9 cellular contexts compared by ENCODE assay signal in the genomic region with DNA sequence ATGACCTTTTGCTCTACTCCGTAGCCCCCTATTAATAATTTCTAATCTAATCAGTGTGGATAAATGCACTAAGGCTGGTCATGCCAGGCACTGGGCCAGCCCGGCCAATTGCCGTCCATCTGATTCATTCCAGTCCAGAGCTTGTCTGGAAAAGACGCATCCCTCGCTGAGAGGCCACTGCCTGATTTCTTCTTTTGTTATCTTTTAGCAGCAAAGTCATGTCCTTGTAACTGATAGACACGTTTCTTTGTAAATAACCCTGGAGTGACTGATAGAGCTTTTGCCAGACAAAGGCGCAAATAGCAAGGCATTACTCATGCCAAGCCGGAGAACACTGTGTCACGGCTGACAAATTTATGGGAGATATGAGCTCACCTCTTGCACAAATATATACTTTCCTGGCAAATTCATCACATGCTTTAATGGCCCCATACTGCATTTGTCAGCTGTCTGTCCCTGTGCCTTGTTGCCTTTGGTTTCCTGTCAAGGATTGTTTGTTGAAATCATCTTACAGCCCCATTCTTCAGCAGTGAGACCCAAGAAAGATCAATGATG.
DNase-seq lines count a peak whose midpoint lies in the region; ATAC-seq and TF ChIP-seq lines count a peak whose summit lies in the region.
"Had no signal": no experiment of that assay in that cellular context is flagged by ENCODE, and none has a peak within 500 bp of the region (broad histone marks: within the 10 kb centered on the region; RNA-seq: fewer than 3 reads in every experiment).

No MANE protein-coding gene starts in this region.

- peak overlapping the region; percentile 53 for H3K4me2 ChIP-seq in SK-N-SH

- H3K9me2 ChIP-seq in SK-N-SH, result no peaks in the 10 kb centered on the region

- peak overlapping the region in 1 of 2 experiments; percentile 6; a peak in 2 of 4 replicates for H3K4me3 ChIP-seq in SK-N-SH (ENCODE audit: low read depth in 2 of 2, low read length in 1 of 2)

- peak overlapping the region; percentile 45; the same call in 1 of the 2 replicates for H2AFZ ChIP-seq in SK-N-SH (ENCODE audit: low read depth)

- CTCF ChIA-PET in SK-N-SH (lab: Yijun Ruan, JAX), result interaction anchor here (0.9 to 2.2 kb wide), 7 partner anchors 82 to 1133 kb away, joined by 3 to 29 read pairs (median 5); no protein-coding TSS in a partner anchor

- peaks cover 13 to 19% of the 10 kb centered on the region in 2 experiments for H3K4me1 ChIP-seq in SK-N-SH (ENCODE audit: control insufficient read depth in 1 of 2, insufficient read depth in 2 of 2, low read depth in 1 of 2, low read length in 1 of 2)

- peak overlapping the region; percentile 79 to 98 for H3K27ac ChIP-seq in SK-N-SH (ENCODE audit: low read depth in 2 of 2, low read length in 1 of 2)

- peak overlapping the region; percentile 14; the same call in 1 of the 2 replicates for H3K9ac ChIP-seq in SK-N-SH

- H3K27me3 ChIP-seq in SK-N-SH (ENCODE audit: insufficient read depth), result no peaks in the 10 kb centered on the region

- peaks cover 37% of the 10 kb centered on the region for H3F3A ChIP-seq in SK-N-SH (replicated peaks; ENCODE audit: insufficient read depth)

- H3K36me3 ChIP-seq in SK-N-SH (replicated peaks in 1 of 2; ENCODE audit: control insufficient read depth in 1 of 2, insufficient read depth in 2 of 2, low read length in 1 of 2), result no peaks in the 10 kb centered on the region

- TF ChIP-seq EP300 in SK-N-SH (IDR thresholded peaks at IDR 0.05; ENCODE audit: borderline replicate concordance in 1 of 2, low read depth in 1 of 2, low read length in 1 of 2), result peak; percentile 55 to 99

- no peaks in the 10 kb centered on the region for H3K9me3 ChIP-seq in SK-N-SH

- no peaks in the 10 kb centered on the region for H4K20me1 ChIP-seq in SK-N-SH (ENCODE audit: insufficient read depth)

- DNase-seq in HCEC 1CT (peak; percentile 80), SK-N-SH (peak; percentile 69), glomerular endothelial cell (ENCODE audit: extremely low read depth, low read depth, low spot score) (peak; percentile 75), pulmonary artery endothelial cell (ENCODE audit: low read depth, low spot score) (peak; percentile 82), GM20000 (ENCODE audit: low spot score) (no peak)
- DNase-seq: activated T-cell treated with anti-CD3 and anti-CD28 coated beads, Interleukin-2, amount 50 U/mL, for 24 hours had no signal

- ATAC-seq in HG03354 (IDR thresholded peaks at IDR 0.05; ENCODE audit: poor library complexity, severe bottlenecking, unreplicated experiment), result no peak
- no peak for ATAC-seq in GM21360 (IDR thresholded peaks at IDR 0.05; ENCODE audit: unreplicated experiment)
- no peak for ATAC-seq in HG02884 (IDR thresholded peaks at IDR 0.05; ENCODE audit: unreplicated experiment)

- POLR2A ChIA-PET in SK-N-SH (lab: Yijun Ruan, JAX), result interaction anchor here (0.6 to 2.4 kb wide), 8 partner anchors 88 to 1127 kb away, joined by 3 to 16 read pairs (median 4); partner anchors contain the start of genes ETAA1 and MEIS1

- TF ChIP-seq RAD21 in SK-N-SH (IDR thresholded peaks at IDR 0.05; ENCODE audit: low read length), result peak; percentile 55

- no peaks in the 10 kb centered on the region for H3K79me2 ChIP-seq in SK-N-SH (ENCODE audit: insufficient read depth)

- WGBS in SK-N-SH (ENCODE audit: low lambda C conversion rate), result 2% methylated on average over 9 of the region's 9 CpGs

- no peak for TF ChIP-seq CTCF in SK-N-SH (IDR thresholded peaks at IDR 0.05)
- TF ChIP-seq CTCF in GM20000 (IDR thresholded peaks at IDR 0.05; ENCODE audit: extremely low read depth, missing control alignments), result no peak

TF ChIP-seq in SK-N-SH, 30 proteins besides CTCF, POLR2A, EP300 and RAD21 (continues in another document):
- TF ChIP-seq RCOR1 (IDR thresholded peaks at IDR 0.05; ENCODE audit: low read length) (peak; percentile 96), ELF1 (IDR thresholded peaks at IDR 0.05) (no peak), TEAD4 (IDR thresholded peaks at IDR 0.05; ENCODE audit: borderline replicate concordance, insufficient read depth) (peak; percentile 87), SIN3A (IDR thresholded peaks at IDR 0.05; ENCODE audit: borderline replicate concordance, low read depth, low read length) (peak; percentile 9; the same call in 1 of the 2 replicates), POLR2AphosphoS5 (IDR thresholded peaks at IDR 0.05; ENCODE audit: low read depth, low read length) (peak; percentile 6; the same call in 1 of the 2 replicates), MXI1 (IDR thresholded peaks at IDR 0.05; ENCODE audit: low read depth, low read length) (peak; percentile 54), TAF1 (IDR thresholded peaks at IDR 0.05; ENCODE audit: borderline replicate concordance, low read depth, low read length) (peak; percentile 38; the same call in 1 of the 2 replicates), RXRA (IDR thresholded peaks at IDR 0.05; ENCODE audit: borderline replicate concordance, low read depth) (peak; percentile 86; the same call in 1 of the 2 replicates), EZH2phosphoT487 (IDR thresholded peaks at IDR 0.05; ENCODE audit: borderline replicate concordance, low read depth) (no peak), USF2 (IDR thresholded peaks at IDR 0.05; ENCODE audit: borderline replicate concordance, low read depth, low read length) (no peak), ZBTB33 (IDR thresholded peaks at IDR 0.05; ENCODE audit: borderline replicate concordance, low read depth) (peak; percentile 29; the same call in 1 of the 2 replicates), FOXM1 (IDR thresholded peaks at IDR 0.05; ENCODE audit: low read depth) (peak; percentile 82), FOXJ3 (CRISPR knock-in tag; IDR thresholded peaks at IDR 0.05) (no peak; the same call in 1 of the 2 replicates), SMC3 (IDR thresholded peaks at IDR 0.05; ENCODE audit: low read depth, low read length) (no peak), GATA2 (CRISPR knock-in tag; IDR thresholded peaks at IDR 0.05) (peak; percentile 86), NRF1 (IDR thresholded peaks at IDR 0.05; ENCODE audit: low read depth, low read length) (no peak), FOSL2 (IDR thresholded peaks at IDR 0.05; ENCODE audit: borderline replicate concordance, low read depth) (peak; percentile 51; the same call in 1 of the 2 replicates), GABPA (IDR thresholded peaks at IDR 0.05; ENCODE audit: low read depth) (no peak), CHD2 (IDR thresholded peaks at IDR 0.05; ENCODE audit: low read length, partially characterized antibody) (peak; percentile 81), NFIC (IDR thresholded peaks at IDR 0.05; ENCODE audit: borderline replicate concordance) (peak; percentile 80), YY1 (IDR thresholded peaks at IDR 0.05; ENCODE audit: low read depth) (no peak; the same call in 1 of the 2 replicates), USF1 (IDR thresholded peaks at IDR 0.05; ENCODE audit: borderline replicate concordance, low read depth) (peak; percentile 25; the same call in 1 of the 2 replicates)
- TF ChIP-seq, protein P1, sequence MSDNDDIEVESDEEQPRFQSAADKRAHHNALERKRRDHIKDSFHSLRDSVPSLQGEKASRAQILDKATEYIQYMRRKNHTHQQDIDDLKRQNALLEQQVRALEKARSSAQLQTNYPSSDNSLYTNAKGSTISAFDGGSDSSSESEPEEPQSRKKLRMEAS (IDR thresholded peaks at IDR 0.05; ENCODE audit: low read depth), result peak; percentile 46; the same call in 1 of the 2 replicates
